9 cellular contexts compared by ENCODE assay signal in the genomic region with DNA sequence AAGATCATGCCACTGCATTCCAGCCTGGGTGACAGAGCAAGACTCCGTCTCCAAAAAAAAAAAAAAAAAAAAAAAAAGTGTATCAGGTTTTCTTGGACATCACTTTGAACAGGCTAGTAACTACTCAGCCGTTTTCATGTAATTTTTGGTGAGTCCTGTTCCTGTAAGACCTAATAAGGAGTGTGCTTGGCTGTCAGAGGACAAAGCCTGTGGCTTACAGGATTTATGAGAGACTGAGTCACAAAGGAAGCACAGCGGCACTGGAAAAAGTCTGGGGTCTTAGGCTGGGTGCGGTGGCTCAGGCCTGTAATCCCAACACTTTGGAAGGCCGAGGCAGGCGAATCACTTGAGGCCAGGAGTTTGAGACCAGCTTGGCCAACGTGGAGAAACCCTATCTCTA. TPM values are rescaled to one million over a fixed set of nuclear protein-coding genes. Genes with fewer than 3 reads are reported as not detected.
DNase-seq lines count a peak whose midpoint lies in the region; ATAC-seq and TF ChIP-seq lines count a peak whose summit lies in the region.
"Not testable (repeated sequence)": the region's sequence is repeated elsewhere in the genome, so short reads cannot be mapped to it uniquely, and the experiment has no call there.
"Had no signal": no experiment of that assay in that cellular context is flagged by ENCODE, and none has a peak within 500 bp of the region (broad histone marks: within the 10 kb centered on the region; RNA-seq: fewer than 3 reads in every experiment).

No MANE protein-coding gene starts in this region.

- not testable (repeated sequence) for H3K4me2 ChIP-seq in osteoblast (ENCODE audit: insufficient read depth, low read length)

- H3K79me2 ChIP-seq in osteoblast (ENCODE audit: insufficient read depth, low read length): peaks cover 22% of the 10 kb centered on the region

- not testable (repeated sequence) for TF ChIP-seq CTCF in astrocyte of the spinal cord (IDR thresholded peaks at IDR 0.05; ENCODE audit: low read depth, low read length); osteoblast (IDR thresholded peaks at IDR 0.05; ENCODE audit: extremely low read depth, low read depth, low read length)

- not testable (repeated sequence) for H3K36me3 ChIP-seq in osteoblast (ENCODE audit: insufficient read depth, low read length)

- H3K36me3 Mint-ChIP-seq in T-helper 17 cell (ENCODE audit: low read depth): not testable (repeated sequence)

- H3K4me3 Mint-ChIP-seq in T-helper 17 cell: not testable (repeated sequence)

- ATAC-seq in T-helper 17 cell: not testable (repeated sequence)

- not testable (repeated sequence) for H3K27me3 ChIP-seq in osteoblast (ENCODE audit: insufficient read depth, low read length)

- peak; percentile 64 for DNase-seq in A172 (ENCODE audit: low spot score)
- peak; percentile 68 for DNase-seq in EH (ENCODE audit: low read depth)
- DNase-seq in HCEC 1CT: peak; percentile 66
- DNase-seq in LoVo (ENCODE audit: low spot score): peak; percentile 1
- not testable (repeated sequence) for DNase-seq in T-helper 17 cell
- peak; percentile 82 for DNase-seq in astrocyte of the spinal cord (ENCODE audit: low read depth, low spot score)
- peak; percentile 68 for DNase-seq in islet precursor cell
- DNase-seq in osteoblast (ENCODE audit: insufficient read length, low spot score, missing footprints): peak; percentile 94

- H4K20me1 ChIP-seq in osteoblast (ENCODE audit: insufficient read depth, low read length): peaks cover 19% of the 10 kb centered on the region

- in situ Hi-C loops in astrocyte of the spinal cord (cut with HindIII; ENCODE audit: low sequenced_read_pairs): not testable (repeated sequence)

- H3K4me3 ChIP-seq in astrocyte of the spinal cord (ENCODE audit: low read depth, low read length); osteoblast (ENCODE audit: insufficient read depth, low read length): not testable (repeated sequence)

- H3K9me3 ChIP-seq in T-helper 17 cell (ENCODE audit: control insufficient read depth, low read length, poor library complexity, severe bottlenecking); osteoblast (ENCODE audit: low read depth, low read length): not testable (repeated sequence)

- not testable (repeated sequence) for H3K27me3 Mint-ChIP-seq in T-helper 17 cell

- not testable (repeated sequence) for H3K4me1 ChIP-seq in osteoblast (ENCODE audit: insufficient read depth, low read length)

- not testable (repeated sequence) for H3K27ac ChIP-seq in osteoblast (ENCODE audit: low read depth, low read length)

- H2AFZ ChIP-seq in osteoblast (ENCODE audit: low read length): not testable (repeated sequence)

- H3K27ac Mint-ChIP-seq in T-helper 17 cell: peak overlapping the region; percentile 77

- not testable (repeated sequence) for H3K4me1 Mint-ChIP-seq in T-helper 17 cell

RNA-seq across cellular contexts. Expression of gene PEX11G, which starts 55.4 kb away (rescaled TPM):
- total RNA-seq in A172 (2014; rRNA removed; shearing (Covaris generic)): 3.0 and 6.7 TPM in 2 replicates
- not detected for total RNA-seq in T-helper 17 cell
- 2.9 and 4.1 TPM in 2 replicates for total RNA-seq in osteoblast
- total RNA-seq: CD4-positive, alpha-beta T cell had no signal
